Comparison of ENCODE assay signal across 8 cellular contexts in the genomic region with DNA sequence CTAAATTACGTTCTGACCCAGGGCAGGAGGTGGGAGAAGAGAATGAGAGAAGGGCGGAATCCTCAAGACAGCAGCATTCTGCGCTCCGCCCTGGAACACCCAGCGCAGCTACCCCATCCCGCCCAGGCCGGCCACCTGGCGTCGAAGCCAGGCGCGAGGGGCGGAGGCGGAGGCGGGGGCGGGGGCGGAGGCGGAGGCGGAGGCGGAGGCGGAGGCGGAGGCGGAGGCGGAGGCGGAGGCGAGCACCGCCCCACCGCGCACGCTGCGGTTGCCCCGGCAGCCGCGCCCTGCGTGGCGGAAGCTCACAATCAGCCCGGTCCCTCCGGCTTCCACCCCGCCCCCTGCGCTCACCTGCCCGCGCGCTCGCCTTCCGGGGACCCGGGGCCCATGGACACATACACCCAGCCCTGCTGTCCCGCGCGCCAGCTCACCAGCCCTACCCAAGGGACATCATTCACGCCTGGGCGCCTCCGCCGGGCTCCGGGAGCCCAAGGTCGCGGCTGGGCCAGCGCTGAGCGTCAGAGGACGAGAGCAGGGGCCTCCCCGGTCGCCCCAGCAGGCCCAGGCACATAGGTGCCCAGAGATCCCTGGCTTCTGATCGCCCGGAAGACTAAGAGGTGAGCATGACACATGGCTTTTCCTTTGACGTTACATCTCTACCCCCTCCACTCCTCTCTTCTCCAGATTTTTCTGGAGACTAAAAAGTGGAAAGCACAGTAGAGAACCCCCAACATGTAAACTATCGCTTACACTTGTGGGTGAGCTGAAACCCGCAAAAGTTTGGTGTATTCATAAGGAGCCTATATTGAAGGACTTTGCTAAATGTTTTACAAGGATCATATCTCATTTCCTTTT. TPM values are rescaled to one million over a fixed set of nuclear protein-coding genes. Genes with fewer than 3 reads are reported as not detected.
A peak's percentile ranks its signal among the peaks of the same experiment; 100 is the strongest.
DNase-seq lines count a peak whose midpoint lies in the region; ATAC-seq and TF ChIP-seq lines count a peak whose summit lies in the region.

A gene (plus strand): TSS at position 271 of the 855 bp plus-strand sequence. CDS start 3,315 bp downstream, outside the sequence.

- H3K36me3 ChIP-seq in breast epithelium (no peaks in the 10 kb centered on the region), smooth muscle cell (ENCODE audit: low read depth) (no peaks in the 10 kb centered on the region)

- WGBS in smooth muscle cell (ENCODE audit: low lambda C conversion rate): 4% methylated on average over 48 of the region's 65 CpGs

- TF ChIP-seq CTCF in VCaP (conservative IDR thresholded peaks at IDR 0.05) (0 out of 2 replicates have a peak, but pooled peaks have one; percentile 14), breast epithelium (IDR thresholded peaks at IDR 0.05) (no peak), smooth muscle cell (IDR thresholded peaks at IDR 0.05; ENCODE audit: borderline replicate concordance, insufficient read depth, poor library complexity, severe bottlenecking) (no peak)

- no peak within 1 kb of the TSS for H3K9ac ChIP-seq in smooth muscle cell (ENCODE audit: low read depth)

- no peak for TF ChIP-seq POLR2A in breast epithelium (IDR thresholded peaks at IDR 0.05)

- no peaks in the 10 kb centered on the region for H3K79me2 ChIP-seq in smooth muscle cell (ENCODE audit: low read depth)

- H4K20me1 ChIP-seq in smooth muscle cell (ENCODE audit: low read depth): no peaks in the 10 kb centered on the region

- intact Hi-C loops in breast epithelium (cut with DNase I; ENCODE audit: low total_unique reads): no loop called here

- DNase-seq in NCI-H1930 (lab: John Stamatoyannopoulos, UW) (peak; percentile 75 to 80), breast epithelium (ENCODE audit: low spot score in 2 of 2) (peak; percentile 42 to 79), iPS-NIHi7 (ENCODE audit: extremely low spot score) (peak; percentile 90), smooth muscle cell (lab: John Stamatoyannopoulos, UW; ENCODE audit: unreplicated experiment) (no peak), COLO829 (ENCODE audit: low spot score) (no peak)

- peaks cover under 1% of the 10 kb centered on the region for H3F3A ChIP-seq in smooth muscle cell (ENCODE audit: low read depth)

- peak; percentile 96 for ATAC-seq in GM18511 (IDR thresholded peaks at IDR 0.05; ENCODE audit: unreplicated experiment)
- peak; percentile 84 for ATAC-seq in HG02981 (IDR thresholded peaks at IDR 0.05; ENCODE audit: unreplicated experiment)

- no peaks in the 10 kb centered on the region for H3K27me3 ChIP-seq in breast epithelium
- no peaks in the 10 kb centered on the region for H3K27me3 ChIP-seq in smooth muscle cell (ENCODE audit: low read depth)

- peak within 1 kb of the TSS; percentile 88 for H2AFZ ChIP-seq in smooth muscle cell (ENCODE audit: low read depth)

- peak within 1 kb of the TSS; percentile 87 for H3K4me2 ChIP-seq in smooth muscle cell

- H3K27ac ChIP-seq in VCaP (peak within 1 kb of the TSS; percentile 66), breast epithelium (peak within 1 kb of the TSS; percentile 76 to 87), smooth muscle cell (ENCODE audit: low read depth) (no peak within 1 kb of the TSS)

- H3K9me3 ChIP-seq in breast epithelium (no peaks in the 10 kb centered on the region), smooth muscle cell (replicated peaks; ENCODE audit: low read depth) (no peaks in the 10 kb centered on the region)

- H3K4me3 ChIP-seq in breast epithelium: peak within 1 kb of the TSS; percentile 53 to 83 (median 62)
- H3K4me3 ChIP-seq in smooth muscle cell: peak within 1 kb of the TSS; percentile 55

- H3K4me1 ChIP-seq in breast epithelium (no peaks in the 10 kb centered on the region), smooth muscle cell (ENCODE audit: low read depth) (peaks cover 5% of the 10 kb centered on the region)

RNA-seq across cellular contexts. Expression of the gene that starts here (rescaled TPM):
- total RNA-seq in breast epithelium: 10 to 100 TPM in 1 of 3 donors, 1 to 10 TPM in 2; 3.6 to 13.1 (median 7.3) TPM
- 1.2 and 1.8 TPM in 2 replicates for total RNA-seq in smooth muscle cell
- 0.09 and 1.8 TPM in 2 replicates for polyA plus RNA-seq in smooth muscle cell

Comparison
In these comparisons a context has a peak if more than half of its experiments do, and no peak if none do; other contexts are left out.
1. DNase-seq: peak in NCI-H1930 (2 of 2), breast epithelium (2 of 2) and iPS-NIHi7 (single experiment); none in smooth muscle cell (single experiment) and COLO829 (single experiment).